In the genomic region with DNA sequence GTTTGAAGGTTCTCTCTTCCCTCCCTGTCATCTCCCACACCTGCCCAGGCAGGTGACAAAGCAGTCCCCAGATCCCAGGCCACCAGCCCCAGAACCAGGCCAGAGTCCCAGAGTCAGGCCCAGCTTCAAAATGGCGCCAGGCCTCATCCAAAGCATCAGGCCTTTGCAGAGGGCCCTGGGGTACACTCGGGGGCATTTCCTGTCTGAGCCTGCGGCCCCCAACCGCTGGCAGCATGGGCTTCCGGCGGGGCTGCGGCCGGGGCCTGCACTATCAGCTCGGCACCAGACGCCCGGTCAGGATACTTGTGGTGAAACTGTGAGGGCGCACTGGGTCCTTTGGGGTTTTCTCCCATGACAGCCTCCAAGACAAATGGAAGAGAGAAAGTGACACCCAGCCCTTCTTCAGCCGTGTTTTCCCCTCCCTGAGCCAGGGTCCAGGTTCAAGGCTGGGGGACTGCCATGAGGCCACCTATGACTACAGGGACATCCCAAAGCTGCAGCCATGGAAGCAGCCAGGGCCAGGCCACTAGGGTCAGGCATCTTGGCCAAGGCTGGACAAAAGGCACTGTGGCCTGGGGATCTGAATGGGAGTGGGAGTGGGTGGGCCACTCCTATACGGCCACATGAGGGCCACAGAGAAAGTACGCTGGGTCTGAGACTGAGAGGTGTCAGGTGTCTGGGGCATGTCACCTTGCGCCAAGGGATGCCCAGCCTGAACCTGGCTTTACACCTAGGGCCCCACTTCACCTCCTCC, we compare ENCODE assay signal across 9 cellular contexts. TPM values are rescaled to one million over a fixed set of nuclear protein-coding genes. Genes with fewer than 3 reads are reported as not detected.
DNase-seq lines count a peak whose midpoint lies in the region; ATAC-seq and TF ChIP-seq lines count a peak whose summit lies in the region.
"Had no signal": no experiment of that assay in that cellular context is flagged by ENCODE, and none has a peak within 500 bp of the region (broad histone marks: within the 10 kb centered on the region; RNA-seq: fewer than 3 reads in every experiment).

No MANE protein-coding gene starts in this region.

- DNase-seq in activated naive CD4-positive, alpha-beta T cell treated with anti-CD3 and anti-CD28 coated beads, Interleukin-2, amount 50 U/mL, for 16 hours: no peak
- DNase-seq in lower lobe of right lung: no peak
- DNase-seq in transverse colon: no peak
- no peak for DNase-seq in activated gamma-delta T cell (lab: John Stamatoyannopoulos, UW)
- DNase-seq in body of pancreas: no peak

- H3K4me3 Mint-ChIP-seq in activated naive CD4-positive, alpha-beta T cell treated with anti-CD3 and anti-CD28 coated beads, Interleukin-2, amount 50 U/mL, for 24 hours: peak overlapping the region; percentile 95
- peak overlapping the region; percentile 62 for H3K4me3 Mint-ChIP-seq in activated naive CD8-positive, alpha-beta T cell

- no peaks in the 10 kb centered on the region for H3K27me3 ChIP-seq in lower lobe of right lung (ENCODE audit: low read depth)
- H3K27me3 ChIP-seq in transverse colon: no peaks in the 10 kb centered on the region
- H3K27me3 ChIP-seq in body of pancreas: no peaks in the 10 kb centered on the region
- H3K27me3 ChIP-seq: cardiac muscle cell had no signal

- no peak for TF ChIP-seq EP300 in transverse colon (IDR thresholded peaks at IDR 0.05; ENCODE audit: low read depth)

- H3K27ac ChIP-seq in lower lobe of right lung (peak overlapping the region; percentile 85), transverse colon (peak overlapping the region; percentile 83 to 91 (median 89)), body of pancreas (peak overlapping the region in 2 of 4 donors; percentile 55 to 76)
- H3K27ac ChIP-seq: cardiac muscle cell had no signal

- H3K4me1 Mint-ChIP-seq in activated naive CD4-positive, alpha-beta T cell treated with anti-CD3 and anti-CD28 coated beads, Interleukin-2, amount 50 U/mL, for 24 hours: peaks cover 30% of the 10 kb centered on the region
- peaks cover 30% of the 10 kb centered on the region for H3K4me1 Mint-ChIP-seq in activated naive CD8-positive, alpha-beta T cell (ENCODE audit: low read depth)

- H3K4me3 ChIP-seq in lower lobe of right lung (peak overlapping the region; percentile 78), transverse colon (no peak overlapping the region), body of pancreas (no peak overlapping the region)
- H3K4me3 ChIP-seq: cardiac muscle cell had no signal

- no peak for TF ChIP-seq CTCF in lower lobe of right lung (IDR thresholded peaks at IDR 0.05)
- TF ChIP-seq CTCF in transverse colon (IDR thresholded peaks at IDR 0.05): no peak
- no peak for TF ChIP-seq CTCF in body of pancreas (IDR thresholded peaks at IDR 0.05)

- H3K27ac Mint-ChIP-seq in activated naive CD4-positive, alpha-beta T cell treated with anti-CD3 and anti-CD28 coated beads, Interleukin-2, amount 50 U/mL, for 24 hours: no peak overlapping the region
- H3K27ac Mint-ChIP-seq in activated naive CD8-positive, alpha-beta T cell: peak overlapping the region; percentile 72

- H3K4me1 ChIP-seq in lower lobe of right lung (peaks cover 30% of the 10 kb centered on the region), transverse colon (peaks cover 10 to 18% (median 14%) of the 10 kb centered on the region in 4 donors), body of pancreas (peaks cover 24% of the 10 kb centered on the region)

- H3K9me3 ChIP-seq in lower lobe of right lung (no peaks in the 10 kb centered on the region), transverse colon (no peaks in the 10 kb centered on the region), body of pancreas (no peaks in the 10 kb centered on the region)

- no peaks in the 10 kb centered on the region for H3K27me3 Mint-ChIP-seq in activated naive CD4-positive, alpha-beta T cell treated with anti-CD3 and anti-CD28 coated beads, Interleukin-2, amount 50 U/mL, for 24 hours
- no peaks in the 10 kb centered on the region for H3K27me3 Mint-ChIP-seq in activated naive CD8-positive, alpha-beta T cell

- in situ Hi-C loops in transverse colon (cut with MboI; ENCODE audit: low pct_ligation_motif_present in 1 of 4, low pct_unique_long_range_greater_than_20kb in 1 of 4, low sequenced_read_pairs in 3 of 4): loop anchor here in 1 of 4 donors (25.0 kb wide), 1 partner anchor 529 kb away; no protein-coding TSS in a partner anchor

- peaks cover 20% of the 10 kb centered on the region for H3K36me3 Mint-ChIP-seq in activated naive CD4-positive, alpha-beta T cell treated with anti-CD3 and anti-CD28 coated beads, Interleukin-2, amount 50 U/mL, for 24 hours
- peaks cover 18% of the 10 kb centered on the region for H3K36me3 Mint-ChIP-seq in activated naive CD8-positive, alpha-beta T cell

- intact Hi-C loops in lower lobe of right lung (cut with DNase I) (no loop called here), transverse colon (cut with DNase I; ENCODE audit: low total_unique reads) (loop anchor here (10.0 kb wide), 1 partner anchor 178 kb away; no protein-coding TSS in a partner anchor), body of pancreas (cut with DNase I) (no loop called here)

- no peaks in the 10 kb centered on the region for H3K9me3 Mint-ChIP-seq in activated naive CD4-positive, alpha-beta T cell treated with anti-CD3 and anti-CD28 coated beads, Interleukin-2, amount 50 U/mL, for 24 hours
- H3K9me3 Mint-ChIP-seq in activated naive CD8-positive, alpha-beta T cell (ENCODE audit: low read depth): no peaks in the 10 kb centered on the region

- ATAC-seq in lower lobe of right lung (peak in 1 of 2 donors; percentile 0), GM21526 (IDR thresholded peaks at IDR 0.05; ENCODE audit: low FRiP score, unreplicated experiment) (no peak), body of pancreas (no peak)

- WGBS in transverse colon (ENCODE audit: low coverage in 1 of 2), 2 donors: 94% methylated on average over 16 of the region's 16 CpGs; no CpG with 5 or more reads in 1 of the 2 donors
- WGBS in body of pancreas, 2 donors: 63 to 93% methylated on average over 12 to 13 of the region's 16 CpGs

- TF ChIP-seq POLR2A in transverse colon (IDR thresholded peaks at IDR 0.05): no peak
- TF ChIP-seq POLR2A in body of pancreas (IDR thresholded peaks at IDR 0.05): no peak

- H3K36me3 ChIP-seq in lower lobe of right lung (peaks cover 28% of the 10 kb centered on the region), transverse colon (peaks cover 0 to 13% (median 5%) of the 10 kb centered on the region in 4 donors), body of pancreas (replicated peaks in 1 of 2; ENCODE audit: insufficient read depth in 1 of 2, low read depth in 2 of 2) (peaks cover 2 to 14% of the 10 kb centered on the region in 2 donors)

RNA-seq across cellular contexts. Expression of a gene that starts 33.9 kb away (rescaled TPM):
- 198 TPM for total RNA-seq in lower lobe of right lung
- 100 to 1,000 TPM; 125 to 184 (median 143) TPM for total RNA-seq in transverse colon
- 100 to 1,000 TPM; 126 to 133 TPM for total RNA-seq in body of pancreas
